22 cellular contexts compared by ENCODE assay signal in the genomic region with DNA sequence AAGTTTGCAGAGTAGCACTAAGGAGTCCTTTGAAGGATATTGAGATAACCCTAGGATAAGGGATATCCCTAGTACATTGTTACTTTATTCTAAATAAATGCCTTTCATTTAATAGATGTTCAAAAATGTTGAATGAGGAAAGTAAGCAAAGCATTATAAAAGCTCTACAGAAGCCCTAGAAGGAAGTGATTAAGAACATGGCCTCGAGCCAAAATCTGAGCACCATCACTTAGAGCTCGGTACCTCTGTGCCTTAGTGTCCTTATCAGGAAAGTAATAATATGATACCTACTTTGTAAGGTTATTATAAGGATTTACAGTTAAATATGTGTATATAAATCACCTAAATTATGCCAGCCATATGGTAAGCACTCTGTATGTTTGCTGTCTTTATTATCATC.
DNase-seq lines count a peak whose midpoint lies in the region; FAIRE-seq and TF ChIP-seq lines count a peak whose summit lies in the region.
"Had no signal": no experiment of that assay in that cellular context is flagged by ENCODE, and none has a peak within 500 bp of the region (broad histone marks: within the 10 kb centered on the region; RNA-seq: fewer than 3 reads in every experiment).

No MANE protein-coding gene starts in this region.

- H4K20me1 ChIP-seq in endothelial cell of umbilical vein (replicated peaks; ENCODE audit: control insufficient read depth, extremely low read depth, insufficient read depth, low read length) (no peaks in the 10 kb centered on the region), smooth muscle cell (ENCODE audit: low read depth) (no peaks in the 10 kb centered on the region)

- H3K27ac Mint-ChIP-seq in activated naive CD4-positive, alpha-beta T cell treated with anti-CD3 and anti-CD28 coated beads, Interleukin-2, amount 10 ng/mL, durations not matched to agents 7 days and 5 days = no peak overlapping the region
- H3K27ac Mint-ChIP-seq: activated naive CD4-positive, alpha-beta T cell treated with anti-CD3 and anti-CD28 coated beads, Interleukin-2, amount 50 U/mL, for 72 hours; activated T-cell treated with anti-CD3 and anti-CD28 coated beads, Interleukin-2, amount 50 U/mL, for 72 hours; CD8-positive, alpha-beta memory T cell; endodermal cell had no signal

- no peak for TF ChIP-seq POLR2A in endothelial cell of umbilical vein (IDR thresholded peaks at IDR 0.05; ENCODE audit: low read depth, low read length)

- DNase-seq in COR-L47 (lab: John Stamatoyannopoulos, UW) = peak; percentile 8
- DNase-seq in EL = peak; percentile 9
- DNase-seq in NCI-H524 (lab: John Stamatoyannopoulos, UW) = peak; percentile 62 to 72
- DNase-seq in endothelial cell of umbilical vein (ENCODE audit: low read depth, low spot score) = peak; percentile 3
- no peak for DNase-seq in smooth muscle cell (lab: John Stamatoyannopoulos, UW; ENCODE audit: unreplicated experiment)
- DNase-seq in activated naive CD4-positive, alpha-beta T cell treated with anti-CD3 and anti-CD28 coated beads, Interleukin-2, amount 10 ng/mL, durations not matched to agents 7 days and 5 days = no peak
- no peak for DNase-seq in central memory CD4-positive, alpha-beta T cell
- DNase-seq: activated T-cell treated with anti-CD3 and anti-CD28 coated beads, Interleukin-2, amount 50 U/mL, for 72 hours; CD8-positive, alpha-beta memory T cell; endodermal cell; heart left ventricle; lower lobe of right lung; NCI-H1694 treated with DMSO at 0.1 percent for 48 hours; NCI-H446; stimulated activated CD4-positive, alpha-beta T cell treated with anti-CD3 and anti-CD28 coated beads, Interleukin-4, amount 100 ng/mL, for 4 hours; stomach; T-helper 9 cell; transverse colon had no signal

- no TSS peak for BruUV-seq in endothelial cell of umbilical vein (replicated peaks; lab: Mats Ljungman, UMichigan)

- no peaks in the 10 kb centered on the region for H3K36me3 Mint-ChIP-seq in activated naive CD4-positive, alpha-beta T cell treated with anti-CD3 and anti-CD28 coated beads, Interleukin-2, amount 10 ng/mL, durations not matched to agents 7 days and 5 days
- H3K36me3 Mint-ChIP-seq: activated naive CD4-positive, alpha-beta T cell treated with anti-CD3 and anti-CD28 coated beads, Interleukin-2, amount 50 U/mL, for 72 hours had no signal

- 81% methylated on average over 2 of the region's 2 CpGs for WGBS in smooth muscle cell (ENCODE audit: low lambda C conversion rate)

- H3K36me3 ChIP-seq in endothelial cell of umbilical vein (ENCODE audit: control insufficient read depth in 2 of 2, extremely low read depth in 1 of 2, insufficient read depth in 2 of 2, low read length in 2 of 2) = no peaks in the 10 kb centered on the region
- H3K36me3 ChIP-seq in smooth muscle cell (ENCODE audit: low read depth) = no peaks in the 10 kb centered on the region
- H3K36me3 ChIP-seq: heart left ventricle, lower lobe of right lung, neutrophil, stomach, transverse colon had no signal

- no peak for TF ChIP-seq CTCF in endothelial cell of umbilical vein (IDR thresholded peaks at IDR 0.05; ENCODE audit: extremely low read depth in 1 of 2, insufficient read depth in 1 of 2, low read depth in 1 of 2, low read length in 2 of 2)
- TF ChIP-seq CTCF in smooth muscle cell (IDR thresholded peaks at IDR 0.05; ENCODE audit: borderline replicate concordance, insufficient read depth, poor library complexity, severe bottlenecking) = no peak

- H2AFZ ChIP-seq in endothelial cell of umbilical vein (ENCODE audit: low read depth, low read length) = no peak overlapping the region
- no peak overlapping the region for H2AFZ ChIP-seq in smooth muscle cell (ENCODE audit: low read depth)

- H3K4me1 ChIP-seq in endothelial cell of umbilical vein (ENCODE audit: control insufficient read depth, extremely low read depth, insufficient read depth, low read length) (no peaks in the 10 kb centered on the region), smooth muscle cell (ENCODE audit: low read depth) (no peaks in the 10 kb centered on the region)
- H3K4me1 ChIP-seq: heart left ventricle, lower lobe of right lung had no signal

- no peaks in the 10 kb centered on the region for H3K9me3 Mint-ChIP-seq in activated naive CD4-positive, alpha-beta T cell treated with anti-CD3 and anti-CD28 coated beads, Interleukin-2, amount 10 ng/mL, durations not matched to agents 7 days and 5 days
- H3K9me3 Mint-ChIP-seq: activated naive CD4-positive, alpha-beta T cell treated with anti-CD3 and anti-CD28 coated beads, Interleukin-2, amount 50 U/mL, for 72 hours; activated T-cell treated with anti-CD3 and anti-CD28 coated beads, Interleukin-2, amount 50 U/mL, for 72 hours; CD8-positive, alpha-beta memory T cell; endodermal cell had no signal

- no peaks in the 10 kb centered on the region for H3F3A ChIP-seq in smooth muscle cell (ENCODE audit: low read depth)

- CTCF ChIA-PET in endothelial cell of umbilical vein (lab: Charles Lee) = interaction anchor here (0.9 to 1.2 kb wide), 2 partner anchors 10 to 11 kb away, joined by 3 to 5 read pairs; no protein-coding TSS in a partner anchor
- CTCF ChIA-PET in activated naive CD4-positive, alpha-beta T cell treated with anti-CD3 and anti-CD28 coated beads, Interleukin-2, amount 10 ng/mL, durations not matched to agents 7 days and 5 days (lab: Charles Lee) = no interaction called here

- no peaks in the 10 kb centered on the region for H3K4me1 Mint-ChIP-seq in activated naive CD4-positive, alpha-beta T cell treated with anti-CD3 and anti-CD28 coated beads, Interleukin-2, amount 10 ng/mL, durations not matched to agents 7 days and 5 days
- H3K4me1 Mint-ChIP-seq: CD8-positive, alpha-beta memory T cell had no signal

- H3K9me1 ChIP-seq in endothelial cell of umbilical vein (replicated peaks; ENCODE audit: control insufficient read depth, extremely low read depth, insufficient read depth, low read length) = no peaks in the 10 kb centered on the region

- H3K27ac ChIP-seq in endothelial cell of umbilical vein (ENCODE audit: insufficient read depth, low read depth, low read length) (no peak overlapping the region), smooth muscle cell (ENCODE audit: low read depth) (no peak overlapping the region)
- H3K27ac ChIP-seq: heart left ventricle, lower lobe of right lung, neutrophil, stomach, transverse colon had no signal

- H3K27me3 ChIP-seq in endothelial cell of umbilical vein (ENCODE audit: control insufficient read depth in 2 of 2, insufficient read depth in 2 of 2, low read length in 2 of 2) (no peaks in the 10 kb centered on the region), smooth muscle cell (ENCODE audit: low read depth) (no peaks in the 10 kb centered on the region)
- H3K27me3 ChIP-seq: heart left ventricle, neutrophil, stomach, transverse colon had no signal

- dilution Hi-C loops in endothelial cell of umbilical vein (cut with MboI; ENCODE audit: extremely low pct_ligation_motif_present, low sequenced_read_pairs) = no loop called here

- H3K4me2 ChIP-seq in endothelial cell of umbilical vein (ENCODE audit: insufficient read depth, low read length) (no peak overlapping the region), smooth muscle cell (no peak overlapping the region)

- no peaks in the 10 kb centered on the region for H3K27me3 Mint-ChIP-seq in activated naive CD4-positive, alpha-beta T cell treated with anti-CD3 and anti-CD28 coated beads, Interleukin-2, amount 10 ng/mL, durations not matched to agents 7 days and 5 days
- H3K27me3 Mint-ChIP-seq: CD8-positive, alpha-beta memory T cell had no signal

- no peaks in the 10 kb centered on the region for H3K79me2 ChIP-seq in endothelial cell of umbilical vein (ENCODE audit: control insufficient read depth, insufficient read depth, low read length)
- H3K79me2 ChIP-seq in smooth muscle cell (ENCODE audit: low read depth) = no peaks in the 10 kb centered on the region

- H3K9me3 ChIP-seq in endothelial cell of umbilical vein (replicated peaks; ENCODE audit: control insufficient read depth, insufficient read depth, low read length) (no peaks in the 10 kb centered on the region), smooth muscle cell (replicated peaks; ENCODE audit: low read depth) (no peaks in the 10 kb centered on the region)
- H3K9me3 ChIP-seq: heart left ventricle, lower lobe of right lung, neutrophil, stomach, transverse colon had no signal

- peak; percentile 72 for FAIRE-seq in endothelial cell of umbilical vein (lab: Jason Lieb, UNC)
- FAIRE-seq: colon, G401.6 had no signal

- POLR2A ChIA-PET in endothelial cell of umbilical vein (lab: Charles Lee) = no interaction called here

- no peak overlapping the region for H3K4me3 Mint-ChIP-seq in activated naive CD4-positive, alpha-beta T cell treated with anti-CD3 and anti-CD28 coated beads, Interleukin-2, amount 10 ng/mL, durations not matched to agents 7 days and 5 days
- H3K4me3 Mint-ChIP-seq: activated T-cell treated with anti-CD3 and anti-CD28 coated beads, Interleukin-2, amount 50 U/mL, for 72 hours; CD8-positive, alpha-beta memory T cell; endodermal cell had no signal

- H3K4me3 ChIP-seq in endothelial cell of umbilical vein (replicated peaks in 1 of 3; ENCODE audit: insufficient read depth in 1 of 3, low read depth in 1 of 3, low read length in 3 of 3) (no peak overlapping the region), smooth muscle cell (no peak overlapping the region)
- H3K4me3 ChIP-seq: heart left ventricle, lower lobe of right lung, stomach, transverse colon had no signal

- H3K9ac ChIP-seq in endothelial cell of umbilical vein (replicated peaks; ENCODE audit: extremely low read depth, insufficient read depth, low read length) (no peak overlapping the region), smooth muscle cell (ENCODE audit: low read depth) (no peak overlapping the region)

- intact Hi-C loops in endothelial cell of umbilical vein (cut with micrococcal nuclease) = no loop called here

TF ChIP-seq in endothelial cell of umbilical vein, 7 proteins besides CTCF, POLR2A, EP300 and RAD21:
- no peak for TF ChIP-seq JUN (IDR thresholded peaks at IDR 0.05; ENCODE audit: borderline replicate concordance, insufficient read depth, insufficient read length, low read depth)
- TF ChIP-seq, protein P1, sequence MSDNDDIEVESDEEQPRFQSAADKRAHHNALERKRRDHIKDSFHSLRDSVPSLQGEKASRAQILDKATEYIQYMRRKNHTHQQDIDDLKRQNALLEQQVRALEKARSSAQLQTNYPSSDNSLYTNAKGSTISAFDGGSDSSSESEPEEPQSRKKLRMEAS (IDR thresholded peaks at IDR 0.05; ENCODE audit: insufficient read depth, insufficient read length) = no peak
- no peak for TF ChIP-seq FOS (IDR thresholded peaks at IDR 0.05; ENCODE audit: borderline replicate concordance, insufficient read depth, low read length)
- TF ChIP-seq GATA2 (IDR thresholded peaks at IDR 0.05; ENCODE audit: insufficient read depth, insufficient read length, low read depth, low read length) = no peak

Comparison
In these comparisons a context has a peak if more than half of its experiments do, and no peak if none do; other contexts are left out.
1. DNase-seq: peak in COR-L47 (single experiment), EL (single experiment), NCI-H524 (2 of 2) and endothelial cell of umbilical vein (single experiment); none in smooth muscle cell (single experiment), activated naive CD4-positive, alpha-beta T cell treated with anti-CD3 and anti-CD28 coated beads, Interleukin-2, amount 10 ng/mL, durations not matched to agents 7 days and 5 days (single experiment) and central memory CD4-positive, alpha-beta T cell (single experiment).